In the genomic region with DNA sequence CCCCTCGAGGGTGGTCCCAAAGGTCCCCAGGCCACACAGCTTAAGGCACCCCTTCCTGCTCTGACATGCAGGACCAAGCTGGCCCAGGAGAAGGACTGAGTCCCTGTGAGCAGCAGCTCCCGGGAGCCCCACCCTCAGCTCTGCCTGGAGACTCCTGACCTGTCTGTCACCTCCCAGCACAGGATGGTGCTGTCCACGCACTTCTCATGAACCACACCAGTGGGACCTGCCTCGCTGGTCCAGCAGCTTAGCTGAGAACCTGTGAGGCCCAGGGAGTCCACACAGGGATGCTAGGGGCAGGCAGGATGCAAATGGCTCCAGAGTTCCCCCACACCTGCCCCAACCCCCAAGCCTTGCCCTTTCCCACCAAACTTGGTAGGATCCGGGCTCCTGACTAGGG, we compare ENCODE assay signal across 13 cellular contexts. TPM values are rescaled to one million over a fixed set of nuclear protein-coding genes. Genes with fewer than 3 reads are reported as not detected.
DNase-seq lines count a peak whose midpoint lies in the region; ATAC-seq, FAIRE-seq and TF ChIP-seq lines count a peak whose summit lies in the region.
"Had no signal": no experiment of that assay in that cellular context is flagged by ENCODE, and none has a peak within 500 bp of the region (broad histone marks: within the 10 kb centered on the region; RNA-seq: fewer than 3 reads in every experiment).

No MANE protein-coding gene starts in this region.

- peak overlapping the region; percentile 27 for H3K4me2 ChIP-seq in keratinocyte (ENCODE audit: control insufficient read depth, extremely low read depth, insufficient read depth, low read depth, low read length)

- CTCF ChIA-PET in HEK293 (lab: Yijun Ruan, JAX) = interaction anchor here (1.0 to 1.9 kb wide), 4 partner anchors 21 to 112 kb away, joined by 3 to 6 read pairs (median 4); no protein-coding TSS in a partner anchor
- CTCF ChIA-PET in activated CD4-positive, alpha-beta memory T cell treated with anti-CD3 and anti-CD28 coated beads, Interleukin-2, amount 10 ng/mL, durations not matched to agents 7 days and 5 days (lab: Charles Lee) = no interaction called here

- no peak overlapping the region for H3K4me3 Mint-ChIP-seq in activated CD4-positive, alpha-beta memory T cell treated with anti-CD3 and anti-CD28 coated beads, Interleukin-2, amount 10 ng/mL, durations not matched to agents 7 days and 5 days
- no peak overlapping the region for H3K4me3 Mint-ChIP-seq in activated T-cell treated with anti-CD3 and anti-CD28 coated beads, Interleukin-2, amount 50 U/mL, for 72 hours
- H3K4me3 Mint-ChIP-seq: activated CD8-positive, alpha-beta T cell treated with anti-CD3 and anti-CD28 coated beads, Interleukin-2, amount 10 ng/mL, durations not matched to agents 7 days and 5 days; stimulated activated naive CD8-positive, alpha-beta T cell treated with anti-CD3 and anti-CD28 coated beads, Interleukin-15, Interleukin-2, amounts not matched to agents 100 ng/mL and 50 ng/mL, for 24 hours had no signal

- H3K4me1 Mint-ChIP-seq in activated CD4-positive, alpha-beta memory T cell treated with anti-CD3 and anti-CD28 coated beads, Interleukin-2, amount 10 ng/mL, durations not matched to agents 7 days and 5 days = no peaks in the 10 kb centered on the region
- H3K4me1 Mint-ChIP-seq in activated T-cell treated with anti-CD3 and anti-CD28 coated beads, Interleukin-2, amount 50 U/mL, for 72 hours (ENCODE audit: low read depth) = peaks cover 11% of the 10 kb centered on the region

- 33 to 71% (median 40%) methylated on average over 5 of the region's 5 CpGs for WGBS in small intestine, 3 donors

- no peak overlapping the region for H3K27ac ChIP-seq in HEK293 (ENCODE audit: extremely low read depth, low read depth, low read length)
- peak overlapping the region; percentile 96 for H3K27ac ChIP-seq in WERI-Rb-1
- peak overlapping the region; percentile 73 for H3K27ac ChIP-seq in keratinocyte (ENCODE audit: control insufficient read depth, insufficient read depth, low read length)
- H3K27ac ChIP-seq in small intestine (ENCODE audit: low read depth in 1 of 2, low read length in 1 of 2) = peak overlapping the region; percentile 87 to 95

- H3K9ac ChIP-seq in keratinocyte (ENCODE audit: control insufficient read depth, extremely low read depth, insufficient read depth, low read length) = peak overlapping the region; percentile 31

- H3K27me3 ChIP-seq in WERI-Rb-1 (ENCODE audit: insufficient read depth, low read depth, severe bottlenecking) = no peaks in the 10 kb centered on the region
- no peaks in the 10 kb centered on the region for H3K27me3 ChIP-seq in keratinocyte (ENCODE audit: control insufficient read depth, extremely low read depth, insufficient read depth, low read length)
- no peaks in the 10 kb centered on the region for H3K27me3 ChIP-seq in small intestine (ENCODE audit: control insufficient read depth in 2 of 2, insufficient read depth in 2 of 2, low read length in 2 of 2)

- no peaks in the 10 kb centered on the region for H3K36me3 Mint-ChIP-seq in activated CD4-positive, alpha-beta memory T cell treated with anti-CD3 and anti-CD28 coated beads, Interleukin-2, amount 10 ng/mL, durations not matched to agents 7 days and 5 days (ENCODE audit: low read depth)
- H3K36me3 Mint-ChIP-seq in activated T-cell treated with anti-CD3 and anti-CD28 coated beads, Interleukin-2, amount 50 U/mL, for 72 hours (ENCODE audit: insufficient read depth in 2 of 2) = no peaks in the 10 kb centered on the region

- ATAC-seq in HG02970 (IDR thresholded peaks at IDR 0.05; ENCODE audit: low FRiP score, unreplicated experiment) = no peak
- no peak for ATAC-seq in activated T-cell treated with anti-CD3 and anti-CD28 coated beads, Interleukin-2, amount 50 U/mL, for 72 hours (replicated peaks in 1 of 2)
- ATAC-seq: activated CD8-positive, alpha-beta T cell treated with anti-CD3 and anti-CD28 coated beads, Interleukin-2, amount 10 ng/mL, durations not matched to agents 7 days and 5 days had no signal

- POLR2A ChIA-PET in HEK293 (lab: Yijun Ruan, JAX) = interaction anchor here (1.0 kb wide), 1 partner anchor 26 kb away, joined by 3 read pairs; no protein-coding TSS in a partner anchor
- POLR2A ChIA-PET in activated CD4-positive, alpha-beta memory T cell treated with anti-CD3 and anti-CD28 coated beads, Interleukin-2, amount 10 ng/mL, durations not matched to agents 7 days and 5 days (lab: Charles Lee) = no interaction called here

- H3K79me2 ChIP-seq in keratinocyte (ENCODE audit: control insufficient read depth, insufficient read depth, low read length) = peaks cover 82% of the 10 kb centered on the region

- no peaks in the 10 kb centered on the region for H3K27me3 Mint-ChIP-seq in activated CD4-positive, alpha-beta memory T cell treated with anti-CD3 and anti-CD28 coated beads, Interleukin-2, amount 10 ng/mL, durations not matched to agents 7 days and 5 days
- no peaks in the 10 kb centered on the region for H3K27me3 Mint-ChIP-seq in activated T-cell treated with anti-CD3 and anti-CD28 coated beads, Interleukin-2, amount 50 U/mL, for 72 hours (ENCODE audit: low read depth)
- H3K27me3 Mint-ChIP-seq: stimulated activated naive CD8-positive, alpha-beta T cell treated with anti-CD3 and anti-CD28 coated beads, Interleukin-15, Interleukin-2, amounts not matched to agents 100 ng/mL and 50 ng/mL, for 24 hours had no signal

- peaks cover 6% of the 10 kb centered on the region for H3K9me1 ChIP-seq in keratinocyte (ENCODE audit: control insufficient read depth, extremely low read depth, insufficient read depth, low read length)

- peaks cover 46% of the 10 kb centered on the region for H3K4me1 ChIP-seq in HEK293 (ENCODE audit: control insufficient read depth, insufficient read depth, low read length)
- peaks cover 69% of the 10 kb centered on the region for H3K4me1 ChIP-seq in keratinocyte (ENCODE audit: control insufficient read depth, extremely low read depth, insufficient read depth, low read length)
- H3K4me1 ChIP-seq in small intestine (ENCODE audit: control insufficient read depth in 2 of 2, insufficient read depth in 1 of 2, low read depth in 1 of 2, low read length in 1 of 2) = peaks cover 9 to 23% of the 10 kb centered on the region in 2 donors

- H3K4me3 ChIP-seq in HEK293 (ENCODE audit: low read depth, low read length) (no peak overlapping the region), WERI-Rb-1 (ENCODE audit: low read depth, low read length) (no peak overlapping the region), keratinocyte (ENCODE audit: control insufficient read depth in 2 of 3, extremely low read depth in 1 of 3, insufficient read depth in 2 of 3, low read depth in 1 of 3, low read length in 3 of 3) (no peak overlapping the region), small intestine (ENCODE audit: low read depth in 1 of 2, low read length in 2 of 2) (no peak overlapping the region)

- FAIRE-seq in keratinocyte (lab: Jason Lieb, UNC) (no peak), small intestine (lab: Jason Lieb, UNC) (no peak)

- H3K36me3 ChIP-seq in HEK293 (ENCODE audit: control insufficient read depth in 2 of 2, insufficient read depth in 1 of 2, low read length in 2 of 2) = no peaks in the 10 kb centered on the region
- peaks cover 24% of the 10 kb centered on the region for H3K36me3 ChIP-seq in WERI-Rb-1
- no peaks in the 10 kb centered on the region for H3K36me3 ChIP-seq in keratinocyte (ENCODE audit: control insufficient read depth in 2 of 2, extremely low read depth in 1 of 2, insufficient read depth in 2 of 2, low read length in 2 of 2)
- H3K36me3 ChIP-seq in small intestine (ENCODE audit: control insufficient read depth in 2 of 2, insufficient read depth in 2 of 2, low read length in 2 of 2) = no peaks in the 10 kb centered on the region

- H2AFZ ChIP-seq in keratinocyte (ENCODE audit: control insufficient read depth, low read length) = no peak overlapping the region

- H3K9me3 Mint-ChIP-seq in activated CD4-positive, alpha-beta memory T cell treated with anti-CD3 and anti-CD28 coated beads, Interleukin-2, amount 10 ng/mL, durations not matched to agents 7 days and 5 days = no peaks in the 10 kb centered on the region
- no peaks in the 10 kb centered on the region for H3K9me3 Mint-ChIP-seq in activated T-cell treated with anti-CD3 and anti-CD28 coated beads, Interleukin-2, amount 50 U/mL, for 72 hours
- H3K9me3 Mint-ChIP-seq: stimulated activated naive CD8-positive, alpha-beta T cell treated with anti-CD3 and anti-CD28 coated beads, Interleukin-15, Interleukin-2, amounts not matched to agents 100 ng/mL and 50 ng/mL, for 24 hours had no signal

- H3K27ac Mint-ChIP-seq in activated CD4-positive, alpha-beta memory T cell treated with anti-CD3 and anti-CD28 coated beads, Interleukin-2, amount 10 ng/mL, durations not matched to agents 7 days and 5 days = no peak overlapping the region
- no peak overlapping the region for H3K27ac Mint-ChIP-seq in activated T-cell treated with anti-CD3 and anti-CD28 coated beads, Interleukin-2, amount 50 U/mL, for 72 hours

- no peaks in the 10 kb centered on the region for H3K9me3 ChIP-seq in HEK293 (ENCODE audit: control insufficient read depth, insufficient read depth, low read depth, low read length)
- no peaks in the 10 kb centered on the region for H3K9me3 ChIP-seq in WERI-Rb-1 (ENCODE audit: severe bottlenecking)
- H3K9me3 ChIP-seq in keratinocyte (ENCODE audit: control insufficient read depth, low read depth, low read length) = no peaks in the 10 kb centered on the region
- H3K9me3 ChIP-seq in small intestine (ENCODE audit: control insufficient read depth, low read depth) = no peaks in the 10 kb centered on the region

- peak; percentile 47 for DNase-seq in WERI-Rb-1
- peak; percentile 36 for DNase-seq in keratinocyte (ENCODE audit: low read depth, low spot score)
- no peak for DNase-seq in small intestine
- no peak for DNase-seq in activated CD4-positive, alpha-beta memory T cell treated with anti-CD3 and anti-CD28 coated beads, Interleukin-2, amount 10 ng/mL, durations not matched to agents 7 days and 5 days
- no peak for DNase-seq in activated T-cell treated with anti-CD3 and anti-CD28 coated beads, Interleukin-2, amount 50 U/mL, for 72 hours
- no peak for DNase-seq in SKM-1 (lab: John Stamatoyannopoulos, UW; ENCODE audit: unreplicated experiment)
- DNase-seq: activated CD8-positive, alpha-beta T cell treated with anti-CD3 and anti-CD28 coated beads, Interleukin-2, amount 10 ng/mL, durations not matched to agents 7 days and 5 days; activated gamma-delta T cell treated with Interleukin-2 at 50 U/mL for 16 hours; midbrain; NCI-H446 treated with DMSO at 0.1 percent for 48 hours had no signal

- H4K20me1 ChIP-seq in keratinocyte (ENCODE audit: control insufficient read depth, extremely low read depth, insufficient read depth, low read length) = no peaks in the 10 kb centered on the region

- dilution Hi-C loops in keratinocyte (cut with MboI; ENCODE audit: extremely low pct_ligation_motif_present, low sequenced_read_pairs) = no loop called here

- TF ChIP-seq CTCF in HEK293 (tag by site-specific recombination; IDR thresholded peaks at IDR 0.05) (no peak), WERI-Rb-1 (IDR thresholded peaks at IDR 0.05; ENCODE audit: low read depth, low read length) (no peak), keratinocyte (optimal IDR thresholded peaks at IDR 0.05 in 1 of 3, IDR thresholded peaks at IDR 0.05 in 1 of 3, conservative IDR thresholded peaks at IDR 0.05 in 1 of 3; ENCODE audit: extremely low read depth in 1 of 3, insufficient read depth in 2 of 3, low read length in 3 of 3) (no peak)

RNA-seq across cellular contexts. Expression of a gene that starts 27.7 kb away (rescaled TPM):
- 13.2 to 20.5 TPM (median 13.9 TPM) in 3 replicates for polyA plus RNA-seq in keratinocyte
- 11.3 TPM for polyA plus RNA-seq in keratinocyte (2011; ENCODE audit: low read depth)
- 11.4 and 22.7 TPM in 2 replicates for polyA plus RNA-seq in keratinocyte (2011; cell fraction: cytosol; rRNA removed)
- 18.7 and 22.5 TPM in 2 replicates for polyA plus RNA-seq in keratinocyte (2011; cell fraction: nucleus; rRNA removed)
- polyA plus RNA-seq in keratinocyte (2012; ENCODE audit: low replicate concordance) = 18.3 and 33.3 TPM in 2 replicates
- polyA minus RNA-seq in keratinocyte = 21.5 to 37.0 TPM (median 30.4 TPM) in 3 replicates
- polyA minus RNA-seq in keratinocyte (2011; cell fraction: cytosol; rRNA and poly(A)+ RNA removed) = 44.9 TPM
- polyA minus RNA-seq in keratinocyte (2011; cell fraction: nucleus; rRNA and poly(A)+ RNA removed) = 14.4 and 18.8 TPM in 2 replicates
- polyA plus RNA-seq in small intestine = 10 to 100 TPM; 17.6 to 42.3 (median 26.8) TPM
- 10 to 100 TPM; 10.2 to 11.7 TPM for total RNA-seq in activated CD4-positive, alpha-beta memory T cell treated with anti-CD3 and anti-CD28 coated beads, Interleukin-2, amount 10 ng/mL, durations not matched to agents 7 days and 5 days
- total RNA-seq in activated T-cell treated with anti-CD3 and anti-CD28 coated beads, Interleukin-2, amount 50 U/mL, for 72 hours = 10 to 100 TPM; 10.1 to 11.3 TPM

Comparison
In these comparisons a context has a peak if more than half of its experiments do, and no peak if none do; other contexts are left out.
1. DNase-seq: peak in WERI-Rb-1 (single experiment) and keratinocyte (single experiment); none in small intestine (single experiment), activated CD4-positive, alpha-beta memory T cell treated with anti-CD3 and anti-CD28 coated beads, Interleukin-2, amount 10 ng/mL, durations not matched to agents 7 days and 5 days (single experiment), activated T-cell treated with anti-CD3 and anti-CD28 coated beads, Interleukin-2, amount 50 U/mL, for 72 hours (0 of 2) and SKM-1 (single experiment).